In genomic region chr4:136742330-136742729, GRCh38 we compare ENCODE assay signal across 22 cellular contexts.
DNase-seq lines count a peak whose midpoint lies in the region; ATAC-seq and TF ChIP-seq lines count a peak whose summit lies in the region.
"Had no signal": no experiment of that assay in that cellular context is flagged by ENCODE, and none has a peak within 500 bp of the region (broad histone marks: within the 10 kb centered on the region; RNA-seq: fewer than 3 reads in every experiment).

No MANE protein-coding gene starts in this region.

- H3K27me3 Mint-ChIP-seq in MCF 10A (ENCODE audit: insufficient read depth, unreplicated experiment), result no peaks in the 10 kb centered on the region
- H3K27me3 Mint-ChIP-seq in natural killer cell treated with Interleukin-12 subunit alpha and Interleukin-12 subunit beta and Interleukin-15 and Interleukin-18, amount 100 ng/mL, for 72 hours, result no peaks in the 10 kb centered on the region
- no peaks in the 10 kb centered on the region for H3K27me3 Mint-ChIP-seq in stimulated activated naive CD8-positive, alpha-beta T cell treated with anti-CD3 and anti-CD28 coated beads, Interleukin-15, amount 100 ng/mL, for 72 hours
- H3K27me3 Mint-ChIP-seq: stimulated activated memory B cell treated with anti-CD40 and anti-IgM and Interleukin-4, amounts not matched to agents 10 μg/mL and 1 μg/mL and 100 μg/mL, for 72 hours; type B pancreatic cell had no signal

- H3K9ac ChIP-seq in adipocyte (ENCODE audit: low read length), result peak overlapping the region; percentile 29

- H3K4me1 Mint-ChIP-seq in MCF 10A (ENCODE audit: insufficient read depth, unreplicated experiment), result peaks cover 11% of the 10 kb centered on the region
- no peaks in the 10 kb centered on the region for H3K4me1 Mint-ChIP-seq in natural killer cell treated with Interleukin-12 subunit alpha and Interleukin-12 subunit beta and Interleukin-15 and Interleukin-18, amount 100 ng/mL, for 72 hours (ENCODE audit: low read depth in 2 of 2)
- no peaks in the 10 kb centered on the region for H3K4me1 Mint-ChIP-seq in stimulated activated naive CD8-positive, alpha-beta T cell treated with anti-CD3 and anti-CD28 coated beads, Interleukin-15, amount 100 ng/mL, for 72 hours
- H3K4me1 Mint-ChIP-seq: nephron progenitor cell; stimulated activated memory B cell treated with anti-CD40 and anti-IgM and Interleukin-4, amounts not matched to agents 10 μg/mL and 1 μg/mL and 100 μg/mL, for 72 hours had no signal

- CTCF ChIA-PET in MCF 10A (lab: Yijun Ruan, JAX), result no interaction called here

- H3K36me3 Mint-ChIP-seq in MCF 10A (ENCODE audit: insufficient read depth, unreplicated experiment), result no peaks in the 10 kb centered on the region
- H3K36me3 Mint-ChIP-seq in natural killer cell treated with Interleukin-12 subunit alpha and Interleukin-12 subunit beta and Interleukin-15 and Interleukin-18, amount 100 ng/mL, for 72 hours, result no peaks in the 10 kb centered on the region
- H3K36me3 Mint-ChIP-seq: CD8-positive, alpha-beta T cell; stimulated activated memory B cell treated with anti-CD40 and anti-IgM and Interleukin-4, amounts not matched to agents 10 μg/mL and 1 μg/mL and 100 μg/mL, for 72 hours; type B pancreatic cell had no signal

- H3K4me3 ChIP-seq in breast epithelium, result no peak overlapping the region
- H3K4me3 ChIP-seq in adipocyte (ENCODE audit: low read length), result peak overlapping the region; percentile 51
- H3K4me3 ChIP-seq: colonic mucosa, heart left ventricle, lung had no signal

- BruUV-seq in MCF 10A (replicated peaks; lab: Mats Ljungman, UMichigan), result no TSS peak

- H3K36me3 ChIP-seq in breast epithelium (no peaks in the 10 kb centered on the region), adipocyte (ENCODE audit: control insufficient read depth, insufficient read depth, low read length, severe bottlenecking) (no peaks in the 10 kb centered on the region)
- H3K36me3 ChIP-seq: colonic mucosa, heart left ventricle had no signal

- no peak for ATAC-seq in natural killer cell treated with Interleukin-12 subunit alpha and Interleukin-12 subunit beta and Interleukin-15 and Interleukin-18, amount 100 ng/mL, for 72 hours
- ATAC-seq in GM19351 (IDR thresholded peaks at IDR 0.05; ENCODE audit: unreplicated experiment), result no peak
- ATAC-seq in stimulated activated naive CD8-positive, alpha-beta T cell treated with anti-CD3 and anti-CD28 coated beads, Interleukin-15, amount 100 ng/mL, for 72 hours, result no peak
- ATAC-seq in HG03139 (IDR thresholded peaks at IDR 0.05; ENCODE audit: unreplicated experiment), result no peak
- ATAC-seq: CD8-positive, alpha-beta T cell; heart left ventricle; stimulated activated memory B cell treated with anti-CD40 and anti-IgM and Interleukin-4, amounts not matched to agents 10 μg/mL and 1 μg/mL and 100 μg/mL, for 72 hours had no signal

- no peak overlapping the region for H3K27ac Mint-ChIP-seq in MCF 10A (ENCODE audit: low read depth, unreplicated experiment)
- H3K27ac Mint-ChIP-seq in natural killer cell treated with Interleukin-12 subunit alpha and Interleukin-12 subunit beta and Interleukin-15 and Interleukin-18, amount 100 ng/mL, for 72 hours, result no peak overlapping the region
- no peak overlapping the region for H3K27ac Mint-ChIP-seq in stimulated activated naive CD8-positive, alpha-beta T cell treated with anti-CD3 and anti-CD28 coated beads, Interleukin-15, amount 100 ng/mL, for 72 hours
- H3K27ac Mint-ChIP-seq: CD8-positive, alpha-beta T cell; HFFc6; nephron progenitor cell; stimulated activated memory B cell treated with anti-CD40 and anti-IgM and Interleukin-4, amounts not matched to agents 10 μg/mL and 1 μg/mL and 100 μg/mL, for 72 hours; type B pancreatic cell had no signal

- H3K27me3 ChIP-seq in breast epithelium (no peaks in the 10 kb centered on the region), adipocyte (replicated peaks; ENCODE audit: control insufficient read depth, insufficient read depth, low read length) (no peaks in the 10 kb centered on the region)
- H3K27me3 ChIP-seq: colonic mucosa, heart left ventricle had no signal

- no peak overlapping the region for H3K27ac ChIP-seq in breast epithelium
- H3K27ac ChIP-seq: colonic mucosa, heart left ventricle had no signal

- POLR2A ChIA-PET in MCF 10A (lab: Yijun Ruan, JAX), result interaction anchor here (0.7 kb wide), 1 partner anchor 330 kb away, joined by 3 read pairs; no protein-coding TSS in a partner anchor

- intact Hi-C loops in MCF 10A (cut with micrococcal nuclease), result no loop called here
- intact Hi-C loops in breast epithelium (cut with DNase I; ENCODE audit: low total_unique reads), result no loop called here

- H3K4me3 Mint-ChIP-seq in MCF 10A (ENCODE audit: unreplicated experiment), result peak overlapping the region; percentile 24
- H3K4me3 Mint-ChIP-seq in natural killer cell treated with Interleukin-12 subunit alpha and Interleukin-12 subunit beta and Interleukin-15 and Interleukin-18, amount 100 ng/mL, for 72 hours, result no peak overlapping the region
- no peak overlapping the region for H3K4me3 Mint-ChIP-seq in stimulated activated naive CD8-positive, alpha-beta T cell treated with anti-CD3 and anti-CD28 coated beads, Interleukin-15, amount 100 ng/mL, for 72 hours
- H3K4me3 Mint-ChIP-seq: CD8-positive, alpha-beta T cell; HFFc6; nephron progenitor cell; stimulated activated memory B cell treated with anti-CD40 and anti-IgM and Interleukin-4, amounts not matched to agents 10 μg/mL and 1 μg/mL and 100 μg/mL, for 72 hours; type B pancreatic cell had no signal

- H3K9me3 ChIP-seq in breast epithelium, result peaks cover 0 to 5% of the 10 kb centered on the region in 2 donors
- H3K9me3 ChIP-seq in adipocyte (ENCODE audit: control insufficient read depth, low read length), result peaks cover 7% of the 10 kb centered on the region
- H3K9me3 ChIP-seq: colonic mucosa had no signal

- no peaks in the 10 kb centered on the region for H3K9me3 Mint-ChIP-seq in MCF 10A (ENCODE audit: unreplicated experiment)
- H3K9me3 Mint-ChIP-seq in natural killer cell treated with Interleukin-12 subunit alpha and Interleukin-12 subunit beta and Interleukin-15 and Interleukin-18, amount 100 ng/mL, for 72 hours, result peaks cover 3% of the 10 kb centered on the region
- H3K9me3 Mint-ChIP-seq in stimulated activated naive CD8-positive, alpha-beta T cell treated with anti-CD3 and anti-CD28 coated beads, Interleukin-15, amount 100 ng/mL, for 72 hours, result no peaks in the 10 kb centered on the region
- H3K9me3 Mint-ChIP-seq: stimulated activated memory B cell treated with anti-CD40 and anti-IgM and Interleukin-4, amounts not matched to agents 10 μg/mL and 1 μg/mL and 100 μg/mL, for 72 hours had no signal

- no peak for TF ChIP-seq CTCF in MCF 10A (IDR thresholded peaks at IDR 0.05; ENCODE audit: unreplicated experiment)
- no peak for TF ChIP-seq CTCF in breast epithelium (IDR thresholded peaks at IDR 0.05)

- DNase-seq in MCF 10A (ENCODE audit: unreplicated experiment), result peak; percentile 23
- DNase-seq in breast epithelium (ENCODE audit: low spot score in 2 of 2), result no peak
- DNase-seq in adipocyte (ENCODE audit: low read depth), result peak; percentile 62
- peak; percentile 3 for DNase-seq in glomerular endothelial cell (ENCODE audit: extremely low read depth, low read depth, low spot score)
- no peak for DNase-seq in natural killer cell treated with Interleukin-12 subunit alpha and Interleukin-12 subunit beta and Interleukin-15 and Interleukin-18, amount 100 ng/mL, for 72 hours (ENCODE audit: low spot score)
- DNase-seq in stimulated activated naive CD8-positive, alpha-beta T cell treated with anti-CD3 and anti-CD28 coated beads, Interleukin-15, amount 100 ng/mL, for 72 hours, result no peak
- DNase-seq: activated CD4-positive, alpha-beta T cell treated with anti-CD3 and anti-CD28 coated beads for 48 hours; activated CD8-positive, alpha-beta memory T cell treated with anti-CD3 and anti-CD28 coated beads, Interleukin-2, amount 50 U/mL, for 4 hours; anterior cingulate cortex; CD8-positive, alpha-beta T cell; colonic mucosa; DMS79 treated with DMSO at 0.1 percent for 48 hours; heart left ventricle; HFFc6; NCI-H146; nephron progenitor cell; T1000 had no signal

- no peaks in the 10 kb centered on the region for H3K4me1 ChIP-seq in breast epithelium
- no peaks in the 10 kb centered on the region for H3K4me1 ChIP-seq in adipocyte (ENCODE audit: control insufficient read depth, insufficient read depth, low read length)
- H3K4me1 ChIP-seq: colonic mucosa, heart left ventricle had no signal

- no peak for TF ChIP-seq POLR2A in breast epithelium (IDR thresholded peaks at IDR 0.05)

Comparison
In these comparisons a context has a peak if more than half of its experiments do, and no peak if none do; other contexts are left out.
1. DNase-seq: peak in MCF 10A (single experiment), adipocyte (single experiment) and glomerular endothelial cell (single experiment); none in breast epithelium (0 of 2), natural killer cell treated with Interleukin-12 subunit alpha and Interleukin-12 subunit beta and Interleukin-15 and Interleukin-18, amount 100 ng/mL, for 72 hours (single experiment) and stimulated activated naive CD8-positive, alpha-beta T cell treated with anti-CD3 and anti-CD28 coated beads, Interleukin-15, amount 100 ng/mL, for 72 hours (0 of 2).